11 cellular contexts compared by ENCODE assay signal in the genomic region with DNA sequence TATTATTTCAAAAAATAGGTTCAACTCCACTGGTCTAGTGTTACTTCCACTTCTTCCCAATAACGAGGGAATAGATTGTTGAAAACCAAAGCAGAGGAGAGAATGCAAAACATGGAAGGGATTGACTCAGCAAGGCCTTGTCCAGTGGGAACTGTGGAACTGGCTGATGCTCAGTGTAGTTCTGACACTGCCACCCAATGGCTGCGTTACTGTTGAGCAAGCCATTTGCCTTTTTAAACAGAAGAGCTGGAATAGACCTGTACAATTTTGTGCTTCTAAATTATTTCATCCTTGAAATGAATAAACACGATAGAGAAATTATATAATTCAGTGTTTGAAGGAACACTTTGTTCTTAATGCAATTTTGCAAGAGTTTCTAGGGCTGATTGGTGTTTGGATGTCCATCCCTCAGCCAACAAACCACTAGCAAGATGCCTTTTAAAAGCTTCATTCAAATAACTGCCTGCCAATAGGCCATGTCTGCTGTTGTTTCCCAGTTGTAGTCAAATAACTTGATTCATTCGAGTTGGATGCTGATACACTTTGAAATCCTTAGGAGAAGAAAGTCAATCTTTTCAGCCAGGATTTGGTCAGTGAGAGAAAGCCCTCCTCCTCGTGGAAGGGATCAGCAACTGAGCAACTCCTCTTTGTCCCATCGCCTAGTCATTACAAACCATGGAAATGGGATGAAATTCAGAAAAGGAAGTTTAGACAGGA. TPM values are rescaled to one million over a fixed set of nuclear protein-coding genes. Genes with fewer than 3 reads are reported as not detected.
DNase-seq lines count a peak whose midpoint lies in the region; ATAC-seq and TF ChIP-seq lines count a peak whose summit lies in the region.
"Had no signal": no experiment of that assay in that cellular context is flagged by ENCODE, and none has a peak within 500 bp of the region (broad histone marks: within the 10 kb centered on the region; RNA-seq: fewer than 3 reads in every experiment).

No MANE protein-coding gene starts in this region.

- peaks cover 10% of the 10 kb centered on the region for H3K4me1 Mint-ChIP-seq in neural progenitor cell
- H3K4me1 Mint-ChIP-seq: T-helper 17 cell had no signal

- H2AFZ ChIP-seq in fibroblast of lung (ENCODE audit: low read length) (peak overlapping the region; percentile 14), neural progenitor cell (replicated peaks) (peak overlapping the region; percentile 81)

- whole genome bisulfite sequencing in mesendoderm (ENCODE audit: extremely low coverage, insufficient coverage, low lambda C conversion rate): no CpG with 5 or more reads among the region's 6 CpGs

- no peak overlapping the region for H3K23ac ChIP-seq in mesendoderm (ENCODE audit: low read length)

- H3K4me1 ChIP-seq in fibroblast of lung (ENCODE audit: control insufficient read depth, extremely low read depth, insufficient read depth, low read length) (no peaks in the 10 kb centered on the region), neural progenitor cell (peaks cover 12% of the 10 kb centered on the region), mesendoderm (ENCODE audit: control insufficient read depth, low read depth, low read length) (no peaks in the 10 kb centered on the region)

- H3K4me3 ChIP-seq in fibroblast of lung (replicated peaks in 1 of 4; ENCODE audit: control extremely low read depth in 1 of 4, insufficient read depth in 1 of 4, low read depth in 3 of 4, low read length in 4 of 4) (no peak overlapping the region), neural progenitor cell (no peak overlapping the region), mesendoderm (ENCODE audit: low read length) (no peak overlapping the region)

- H3F3A ChIP-seq in neural progenitor cell (ENCODE audit: low read depth): no peaks in the 10 kb centered on the region

- H3K36me3 Mint-ChIP-seq in neural progenitor cell: no peaks in the 10 kb centered on the region
- H3K36me3 Mint-ChIP-seq: activated naive CD4-positive, alpha-beta T cell treated with anti-CD3 and anti-CD28 coated beads, Interleukin-2, amount 50 U/mL, for 72 hours had no signal

- no peak overlapping the region for H4K8ac ChIP-seq in mesendoderm (ENCODE audit: low read depth, low read length)

- no peak overlapping the region for H3K56ac ChIP-seq in mesendoderm (ENCODE audit: low read length)

- no peak for ATAC-seq in GM21423 (IDR thresholded peaks at IDR 0.05; ENCODE audit: unreplicated experiment)
- no peak for ATAC-seq in GM21528 (IDR thresholded peaks at IDR 0.05; ENCODE audit: low FRiP score, unreplicated experiment)
- ATAC-seq: activated naive CD4-positive, alpha-beta T cell treated with anti-CD3 and anti-CD28 coated beads, Interleukin-2, amount 50 U/mL, for 72 hours; T-helper 17 cell had no signal

- no peak overlapping the region for H3K4me3 Mint-ChIP-seq in neural progenitor cell
- H3K4me3 Mint-ChIP-seq: T-helper 17 cell had no signal

- DNase-seq in AG08396 (ENCODE audit: low spot score) (peak; percentile 26), NCI-H69 (lab: John Stamatoyannopoulos, UW) (peak; percentile 2), fibroblast of lung (ENCODE audit: low read depth in 2 of 2) (peak in 1 of 2 donors; percentile 48), neural progenitor cell (ENCODE audit: low spot score) (peak; percentile 13), mesendoderm (no peak)
- no peak for DNase-seq in activated T-cell treated with anti-CD3 and anti-CD28 coated beads, Interleukin-2, amount 50 U/mL, for 1 hour
- DNase-seq: T-helper 17 cell had no signal

- H3K4me2 ChIP-seq in fibroblast of lung (ENCODE audit: extremely low read depth, insufficient read depth, low read length) (no peak overlapping the region), neural progenitor cell (no peak overlapping the region), mesendoderm (ENCODE audit: low read length) (no peak overlapping the region)

- H4K5ac ChIP-seq in mesendoderm (ENCODE audit: low read length): no peak overlapping the region

- H2BK120ac ChIP-seq in mesendoderm (ENCODE audit: low read depth, low read length): no peak overlapping the region

- H3K27me3 ChIP-seq in fibroblast of lung (ENCODE audit: control insufficient read depth, insufficient read depth, low read length): peaks cover 2% of the 10 kb centered on the region
- no peaks in the 10 kb centered on the region for H3K27me3 ChIP-seq in neural progenitor cell
- no peaks in the 10 kb centered on the region for H3K27me3 ChIP-seq in mesendoderm (ENCODE audit: insufficient read depth, low read length, poor library complexity)

- no peaks in the 10 kb centered on the region for H3K9me3 Mint-ChIP-seq in neural progenitor cell
- H3K9me3 Mint-ChIP-seq: activated naive CD4-positive, alpha-beta T cell treated with anti-CD3 and anti-CD28 coated beads, Interleukin-2, amount 50 U/mL, for 72 hours had no signal

- H3K27ac ChIP-seq in fibroblast of lung (ENCODE audit: insufficient read depth, low read length) (no peak overlapping the region), neural progenitor cell (no peak overlapping the region), mesendoderm (ENCODE audit: low read depth, low read length) (no peak overlapping the region)
- H3K27ac ChIP-seq: C4-2B had no signal

- H3K27ac Mint-ChIP-seq in neural progenitor cell: no peak overlapping the region
- H3K27ac Mint-ChIP-seq: activated naive CD4-positive, alpha-beta T cell treated with anti-CD3 and anti-CD28 coated beads, Interleukin-2, amount 50 U/mL, for 72 hours; T-helper 17 cell had no signal

- H3K79me1 ChIP-seq in mesendoderm (ENCODE audit: low read length): no peaks in the 10 kb centered on the region

- H3K79me2 ChIP-seq in fibroblast of lung (ENCODE audit: control insufficient read depth, insufficient read depth, low read length) (no peaks in the 10 kb centered on the region), neural progenitor cell (ENCODE audit: low read depth) (no peaks in the 10 kb centered on the region), mesendoderm (ENCODE audit: control insufficient read depth, insufficient read depth, low read length) (no peaks in the 10 kb centered on the region)

- no peak overlapping the region for H2BK5ac ChIP-seq in mesendoderm (ENCODE audit: low read length)

- no peak overlapping the region for H3K18ac ChIP-seq in mesendoderm (ENCODE audit: low read length)

- H3K9me3 ChIP-seq in fibroblast of lung (ENCODE audit: control insufficient read depth, insufficient read depth, low read depth, low read length) (no peaks in the 10 kb centered on the region), neural progenitor cell (ENCODE audit: low read depth) (no peaks in the 10 kb centered on the region)

- H3K9ac ChIP-seq in fibroblast of lung (ENCODE audit: insufficient read depth, low read length): no peak overlapping the region
- no peak overlapping the region for H3K9ac ChIP-seq in neural progenitor cell
- no peak overlapping the region for H3K9ac ChIP-seq in mesendoderm (ENCODE audit: low read length)

- TF ChIP-seq CTCF in fibroblast of lung (conservative IDR thresholded peaks at IDR 0.05 in 1 of 2, IDR thresholded peaks at IDR 0.05 in 1 of 2; ENCODE audit: low read depth in 1 of 2, low read length in 2 of 2): peak in 1 of 2 donors; percentile 23
- peak; percentile 4 for TF ChIP-seq CTCF in neural progenitor cell (IDR thresholded peaks at IDR 0.05)

- H2AK5ac ChIP-seq in mesendoderm (ENCODE audit: low read length): no peak overlapping the region

- H3K4ac ChIP-seq in mesendoderm (ENCODE audit: low read depth, low read length): no peak overlapping the region

- H3K27me3 Mint-ChIP-seq in neural progenitor cell (ENCODE audit: insufficient read depth, low read depth): no peaks in the 10 kb centered on the region

- H4K20me1 ChIP-seq in fibroblast of lung (ENCODE audit: control insufficient read depth, extremely low read depth, insufficient read depth, low read length): no peaks in the 10 kb centered on the region
- no peaks in the 10 kb centered on the region for H4K20me1 ChIP-seq in neural progenitor cell (ENCODE audit: low read depth)

- H3K36me3 ChIP-seq in fibroblast of lung (ENCODE audit: control insufficient read depth, insufficient read depth, low read length) (no peaks in the 10 kb centered on the region), neural progenitor cell (no peaks in the 10 kb centered on the region), mesendoderm (ENCODE audit: control insufficient read depth, insufficient read depth, low read length) (no peaks in the 10 kb centered on the region)

- H2BK15ac ChIP-seq in mesendoderm (replicated peaks; ENCODE audit: low read depth): no peak overlapping the region

RNA-seq across cellular contexts. Expression of gene MGP, which starts 7.2 kb away (rescaled TPM):
- total RNA-seq in fibroblast of lung: 2.0 and 38.0 TPM in 2 replicates
- polyA plus RNA-seq in fibroblast of lung: 9.5 and 15.9 TPM in 2 replicates
- 10.6 and 21.1 TPM in 2 replicates for polyA plus RNA-seq in fibroblast of lung (2012)
- polyA minus RNA-seq in fibroblast of lung (ENCODE audit: low replicate concordance): 0.41 and 2.9 TPM in 2 replicates
- not detected in 2 replicates for total RNA-seq in neural progenitor cell (ENCODE audit: low replicate concordance)
- polyA plus RNA-seq in mesendoderm (2013, experiment 1 of 2): not detected
- polyA plus RNA-seq in mesendoderm (2013, experiment 2 of 2): not detected

RNA-seq across cellular contexts. Expression of gene ERP27, which starts 45.5 kb away (rescaled TPM):
- total RNA-seq in fibroblast of lung (0.17 TPM in 1 of 2 replicates, not detected in the other), neural progenitor cell (ENCODE audit: low replicate concordance) (not detected in 2 replicates)
- 0.10 TPM in 1 of 2 replicates, not detected in the other for polyA plus RNA-seq in fibroblast of lung
- polyA plus RNA-seq in fibroblast of lung (2012): not detected in 2 replicates
- not detected in 2 replicates for polyA minus RNA-seq in fibroblast of lung (ENCODE audit: low replicate concordance)
- 0.24 TPM for polyA plus RNA-seq in mesendoderm (2013, experiment 1 of 2)
- 0.14 TPM for polyA plus RNA-seq in mesendoderm (2013, experiment 2 of 2)

RNA-seq across cellular contexts. Expression of gene ART4, which starts 49.6 kb away (rescaled TPM):
- total RNA-seq in fibroblast of lung (not detected in 2 replicates), neural progenitor cell (ENCODE audit: low replicate concordance) (not detected in 2 replicates)
- not detected in 2 replicates for polyA plus RNA-seq in fibroblast of lung
- not detected in 2 replicates for polyA plus RNA-seq in fibroblast of lung (2012)
- polyA minus RNA-seq in fibroblast of lung (ENCODE audit: low replicate concordance): not detected in 2 replicates
- polyA plus RNA-seq in mesendoderm (2013, experiment 1 of 2): not detected
- not detected for polyA plus RNA-seq in mesendoderm (2013, experiment 2 of 2)
- total RNA-seq: activated naive CD4-positive, alpha-beta T cell treated with anti-CD3 and anti-CD28 coated beads, Interleukin-2, amount 50 U/mL, for 72 hours had no signal

Comparison
In these comparisons a context has a peak if more than half of its experiments do, and no peak if none do; other contexts are left out.
1. DNase-seq: peak in AG08396 (single experiment), NCI-H69 (single experiment) and neural progenitor cell (single experiment); none in activated T-cell treated with anti-CD3 and anti-CD28 coated beads, Interleukin-2, amount 50 U/mL, for 1 hour (single experiment) and mesendoderm (single experiment).